ENCODE assay signal across 1 cellular context in genomic region chr14:33566082-33566481, GRCh38.
TF ChIP-seq lines count a peak whose summit lies in the region.

No MANE protein-coding gene starts in this region.

TF ChIP-seq in GM12878, 131 proteins besides CTCF, POLR2A, EP300 and RAD21 (continued from another document):
- TF ChIP-seq PRDM15 (CRISPR knock-in tag; IDR thresholded peaks at IDR 0.05): no peak
